ENCODE assay signal across 8 cellular contexts in genomic region chr22:30396871-30397655, GRCh38. TPM values are rescaled to one million over a fixed set of nuclear protein-coding genes. Genes with fewer than 3 reads are reported as not detected.
DNase-seq lines count a peak whose midpoint lies in the region; ATAC-seq and TF ChIP-seq lines count a peak whose summit lies in the region.

Gene SEC14L2 (plus strand): TSS chr22:30397018. CDS start chr22:30397117, 99 bp downstream.

- POLR2A ChIA-PET in Panc1 (lab: Charles Lee), result no interaction called here

- no peak within 1 kb of the TSS for H3K27ac Mint-ChIP-seq in naive B cell

- H3K27me3 ChIP-seq in Panc1 (ENCODE audit: control insufficient read depth, insufficient read depth, low read length) (no peaks in the 10 kb centered on the region), fibroblast of lung (ENCODE audit: control insufficient read depth, insufficient read depth, low read length) (no peaks in the 10 kb centered on the region)

- H3K4me3 ChIP-seq in Panc1 (ENCODE audit: low read depth in 2 of 2, low read length in 2 of 2) (peak within 1 kb of the TSS; percentile 53 to 69), fibroblast of lung (replicated peaks in 1 of 4; ENCODE audit: control extremely low read depth in 1 of 4, insufficient read depth in 1 of 4, low read depth in 3 of 4, low read length in 4 of 4) (peak within 1 kb of the TSS; percentile 55 to 77 (median 66))

- H3K4me3 Mint-ChIP-seq in naive B cell, result peak within 1 kb of the TSS; percentile 49 to 86 (median 78)

- H3K36me3 ChIP-seq in Panc1 (ENCODE audit: control insufficient read depth, insufficient read depth, low read length), result no peaks in the 10 kb centered on the region
- H3K36me3 ChIP-seq in fibroblast of lung (ENCODE audit: control insufficient read depth, insufficient read depth, low read length), result peaks cover 1% of the 10 kb centered on the region

- intact Hi-C loops in Panc1 (cut with micrococcal nuclease; ENCODE audit: unreplicated experiment), result no loop called here

- H2AFZ ChIP-seq in fibroblast of lung (ENCODE audit: low read length), result peak within 1 kb of the TSS; percentile 47

- H3K27ac ChIP-seq in Panc1 (ENCODE audit: low read length) (peak within 1 kb of the TSS; percentile 42), fibroblast of lung (ENCODE audit: insufficient read depth, low read length) (peak within 1 kb of the TSS; percentile 41)

- peak within 1 kb of the TSS; percentile 64 for H3K9ac ChIP-seq in fibroblast of lung (ENCODE audit: insufficient read depth, low read length)

- H3K27me3 Mint-ChIP-seq in naive B cell, result peaks cover 21 to 42% (median 35%) of the 10 kb centered on the region in 3 donors

- in situ Hi-C loops in Panc1 (cut with HindIII; ENCODE audit: low pct_unique_long_range_greater_than_20kb, low sequenced_read_pairs), result no loop called here

- peak within 1 kb of the TSS; percentile 69 for H3K4me2 ChIP-seq in fibroblast of lung (ENCODE audit: extremely low read depth, insufficient read depth, low read length)

- CTCF ChIA-PET in Panc1 (lab: Charles Lee), result interaction anchor here (0.8 to 1.6 kb wide), 3 partner anchors 10 to 109 kb away, joined by 3 to 4 read pairs (median 3); no protein-coding TSS in a partner anchor

- H3K9me3 Mint-ChIP-seq in naive B cell, result no peaks in the 10 kb centered on the region

- H3K79me2 ChIP-seq in fibroblast of lung (ENCODE audit: control insufficient read depth, insufficient read depth, low read length), result peaks cover 22% of the 10 kb centered on the region

- H3K4me1 ChIP-seq in Panc1 (ENCODE audit: control insufficient read depth, insufficient read depth, low read length) (0 out of 2 replicates have a peak, but pooled peaks cover 8% of the 10 kb centered on the region), fibroblast of lung (ENCODE audit: control insufficient read depth, extremely low read depth, insufficient read depth, low read length) (peaks cover 11% of the 10 kb centered on the region)

- ATAC-seq in Panc1, result peak; percentile 93
- peak; percentile 59 to 60 for ATAC-seq in naive B cell (ENCODE audit: low read depth in 2 of 2)

- DNase-seq in NCI-H2196 (lab: John Stamatoyannopoulos, UW; ENCODE audit: unreplicated experiment) (peak; percentile 25), NCI-H2196 treated with DMSO at 0.1 percent for 48 hours (lab: John Stamatoyannopoulos, UW; ENCODE audit: unreplicated experiment) (no peak), Panc1 (ENCODE audit: low read depth, low spot score) (no peak), fibroblast of lung (ENCODE audit: low read depth in 2 of 2) (peak; percentile 39 to 49), naive B cell (peak; percentile 11), DMS114 treated with DMSO at 0.1 percent for 48 hours (lab: John Stamatoyannopoulos, UW; ENCODE audit: unreplicated experiment) (no peak)
- peak; percentile 45 for DNase-seq in activated T-helper 9 cell treated with anti-CD3 and anti-CD28 coated beads, Interleukin-2, amount 50 U/mL, for 16 hours (ENCODE audit: low read depth)
- DNase-seq in stimulated activated naive CD4-positive, alpha-beta T cell (lab: John Stamatoyannopoulos, UW), result peak in 5 of 6 experiments; percentile 38 to 63 (median 55)

- peaks cover 17 to 21% (median 20%) of the 10 kb centered on the region in 3 donors for H3K4me1 Mint-ChIP-seq in naive B cell

- H4K20me1 ChIP-seq in fibroblast of lung (ENCODE audit: control insufficient read depth, extremely low read depth, insufficient read depth, low read length), result no peaks in the 10 kb centered on the region

- H3K9me3 ChIP-seq in Panc1 (ENCODE audit: control insufficient read depth, insufficient read depth, low read depth, low read length) (no peaks in the 10 kb centered on the region), fibroblast of lung (ENCODE audit: control insufficient read depth, insufficient read depth, low read depth, low read length) (no peaks in the 10 kb centered on the region)

- BruUV-seq in Panc1 (replicated peaks; lab: Mats Ljungman, UMichigan), result no TSS peak

- no peaks in the 10 kb centered on the region for H3K36me3 Mint-ChIP-seq in naive B cell

- TF ChIP-seq CTCF in Panc1 (IDR thresholded peaks at IDR 0.05) (no peak), fibroblast of lung (conservative IDR thresholded peaks at IDR 0.05 in 1 of 2, IDR thresholded peaks at IDR 0.05 in 1 of 2; ENCODE audit: low read depth in 1 of 2, low read length in 2 of 2) (no peak)

RNA-seq across cellular contexts. Expression of gene SEC14L2, which starts in this region (rescaled TPM):
- 10.7 TPM for total RNA-seq in Panc1 (2021; ENCODE audit: unreplicated experiment)
- 7.2 TPM for polyA plus RNA-seq in Panc1 (2012; ENCODE audit: insufficient read length)
- total RNA-seq in fibroblast of lung, result 4.9 and 5.8 TPM in 2 replicates
- polyA plus RNA-seq in fibroblast of lung, result 10.2 and 17.3 TPM in 2 replicates
- polyA plus RNA-seq in fibroblast of lung (2012), result 8.3 and 18.7 TPM in 2 replicates
- polyA minus RNA-seq in fibroblast of lung (ENCODE audit: low replicate concordance), result 10.9 and 68.9 TPM in 2 replicates
- polyA plus RNA-seq in naive B cell (ENCODE audit: low read depth in 6 of 6), result 1 to 10 TPM in 3 of 6 donors, under 1 TPM in 3; 0.60 to 2.6 (median 1.0) TPM

Comparison
In these comparisons a context has a peak if more than half of its experiments do, and no peak if none do; other contexts are left out.
1. DNase-seq: peak in NCI-H2196 (single experiment), activated T-helper 9 cell treated with anti-CD3 and anti-CD28 coated beads, Interleukin-2, amount 50 U/mL, for 16 hours (single experiment), fibroblast of lung (2 of 2), naive B cell (single experiment) and stimulated activated naive CD4-positive, alpha-beta T cell (5 of 6); none in NCI-H2196 treated with DMSO at 0.1 percent for 48 hours (single experiment), Panc1 (single experiment) and DMS114 treated with DMSO at 0.1 percent for 48 hours (single experiment).